ENCODE assay signal across 10 cellular contexts in the genomic region with DNA sequence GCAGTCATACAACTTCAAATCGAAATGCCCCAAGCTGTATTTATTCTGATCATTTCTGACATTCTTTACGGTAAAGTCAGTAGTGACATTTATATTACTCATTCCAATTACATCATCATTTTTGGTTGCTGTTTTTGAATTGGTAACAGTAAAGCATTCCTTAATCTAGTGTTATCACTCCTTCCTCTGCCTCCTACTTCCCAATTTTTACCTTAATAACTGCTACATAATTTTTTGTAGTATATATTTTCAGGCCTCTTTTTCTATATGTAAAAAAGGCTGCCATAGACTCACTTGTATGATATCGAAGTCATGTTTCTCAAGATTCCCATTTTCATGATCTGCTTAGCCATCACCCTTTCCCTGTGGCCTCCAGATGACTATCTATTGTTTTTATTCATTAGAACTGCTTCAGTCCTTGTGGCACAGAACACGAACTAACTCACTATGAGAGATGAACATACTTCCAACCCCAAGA.
A peak's percentile ranks its signal among the peaks of the same experiment; 100 is the strongest.
DNase-seq lines count a peak whose midpoint lies in the region; ATAC-seq, FAIRE-seq and TF ChIP-seq lines count a peak whose summit lies in the region.
"Had no signal": no experiment of that assay in that cellular context is flagged by ENCODE, and none has a peak within 500 bp of the region (broad histone marks: within the 10 kb centered on the region; RNA-seq: fewer than 3 reads in every experiment).

No MANE protein-coding gene starts in this region.

- peak; percentile 87 for FAIRE-seq in H54 (lab: Jason Lieb, UNC)

- no peaks in the 10 kb centered on the region for H3K27me3 Mint-ChIP-seq in stimulated activated naive B cell treated with anti-CD40 and anti-IgM and Interleukin-4, amounts not matched to agents 10 μg/mL and 1 μg/mL and 100 μg/mL, for 72 hours
- no peaks in the 10 kb centered on the region for H3K27me3 Mint-ChIP-seq in Caco-2 (ENCODE audit: insufficient read depth, unreplicated experiment)

- ATAC-seq in stimulated activated naive B cell treated with anti-CD40 and anti-IgM and Interleukin-4, amounts not matched to agents 10 μg/mL and 1 μg/mL and 100 μg/mL, for 72 hours (replicated peaks): no peak
- ATAC-seq in GM18498 (IDR thresholded peaks at IDR 0.05; ENCODE audit: unreplicated experiment): no peak
- ATAC-seq in HG03521 (IDR thresholded peaks at IDR 0.05; ENCODE audit: unreplicated experiment): no peak

- H3K36me3 Mint-ChIP-seq in stimulated activated naive B cell treated with anti-CD40 and anti-IgM and Interleukin-4, amounts not matched to agents 10 μg/mL and 1 μg/mL and 100 μg/mL, for 72 hours: peaks cover 54 to 63% of the 10 kb centered on the region in 2 donors
- H3K36me3 Mint-ChIP-seq in Caco-2 (ENCODE audit: insufficient read depth, unreplicated experiment): peaks cover 10% of the 10 kb centered on the region

- H3K9me2 ChIP-seq in SK-N-SH: no peaks in the 10 kb centered on the region

- H3K9me3 ChIP-seq in SK-N-SH (no peaks in the 10 kb centered on the region), Caco-2 (no peaks in the 10 kb centered on the region)

- H3K4me3 ChIP-seq in SK-N-SH (ENCODE audit: low read depth in 2 of 2, low read length in 1 of 2) (peak overlapping the region; percentile 6 to 81; a peak in 2 of 4 replicates), Caco-2 (ENCODE audit: low read depth, low read length) (no peak overlapping the region)
- H3K4me3 ChIP-seq: lung had no signal

- H3K4me3 Mint-ChIP-seq in stimulated activated naive B cell treated with anti-CD40 and anti-IgM and Interleukin-4, amounts not matched to agents 10 μg/mL and 1 μg/mL and 100 μg/mL, for 72 hours: peak overlapping the region; percentile 47 to 55
- no peak overlapping the region for H3K4me3 Mint-ChIP-seq in Caco-2 (ENCODE audit: unreplicated experiment)

- in situ Hi-C loops in GM13976 (cut with MboI; ENCODE audit: low sequenced_read_pairs, unreplicated experiment): loop anchor here (10.0 kb wide), 2 partner anchors 163 to 523 kb away; a partner anchor contains a TSS

- H3F3A ChIP-seq in SK-N-SH (replicated peaks; ENCODE audit: insufficient read depth): peaks cover 40% of the 10 kb centered on the region

- no peak overlapping the region for H2AFZ ChIP-seq in SK-N-SH (ENCODE audit: low read depth)

- peak overlapping the region; percentile 86 for H3K4me2 ChIP-seq in SK-N-SH

- H3K27me3 ChIP-seq in SK-N-SH (ENCODE audit: insufficient read depth) (no peaks in the 10 kb centered on the region), Caco-2 (replicated peaks; ENCODE audit: control insufficient read depth, insufficient read depth, low read length) (peaks cover 2% of the 10 kb centered on the region; the same call in 1 of the 2 replicates)

- no peak for TF ChIP-seq POLR2A in H54 (IDR thresholded peaks at IDR 0.05; ENCODE audit: low read depth, low read length)

- peak overlapping the region; percentile 39 for H3K27ac Mint-ChIP-seq in stimulated activated naive B cell treated with anti-CD40 and anti-IgM and Interleukin-4, amounts not matched to agents 10 μg/mL and 1 μg/mL and 100 μg/mL, for 72 hours
- H3K27ac Mint-ChIP-seq in Caco-2 (ENCODE audit: unreplicated experiment): no peak overlapping the region

- TF ChIP-seq EP300 in SK-N-SH (IDR thresholded peaks at IDR 0.05; ENCODE audit: borderline replicate concordance in 1 of 2, low read depth in 1 of 2, low read length in 1 of 2): peak in 1 of 2 experiments; percentile 80; a peak in 2 of 4 replicates

- H4K20me1 ChIP-seq in SK-N-SH (ENCODE audit: insufficient read depth): peaks cover 27% of the 10 kb centered on the region

- TF ChIP-seq RAD21 in SK-N-SH (IDR thresholded peaks at IDR 0.05; ENCODE audit: low read length): no peak

- 13% methylated on average over 4 of the region's 4 CpGs for WGBS in SK-N-SH (ENCODE audit: low lambda C conversion rate)

- TF ChIP-seq CTCF in SK-N-SH (IDR thresholded peaks at IDR 0.05) (no peak), GM13976 (IDR thresholded peaks at IDR 0.05; ENCODE audit: borderline replicate concordance, control extremely low read depth, extremely low read depth, insufficient read depth, missing control alignments) (no peak), Caco-2 (IDR thresholded peaks at IDR 0.05; ENCODE audit: insufficient read depth in 1 of 2, low read depth in 1 of 2, low read length in 1 of 2, severe bottlenecking in 1 of 2, unreplicated experiment in 1 of 2) (no peak)

- intact Hi-C loops in Caco-2 (cut with micrococcal nuclease; ENCODE audit: unreplicated experiment): loop anchor here (10.0 kb wide), 1 partner anchor 333 kb away; no protein-coding TSS in a partner anchor

- no TSS peak for BruUV-seq in Caco-2 (replicated peaks; lab: Mats Ljungman, UMichigan)

- peaks cover 22 to 35% of the 10 kb centered on the region in 2 donors for H3K4me1 Mint-ChIP-seq in stimulated activated naive B cell treated with anti-CD40 and anti-IgM and Interleukin-4, amounts not matched to agents 10 μg/mL and 1 μg/mL and 100 μg/mL, for 72 hours
- H3K4me1 Mint-ChIP-seq in Caco-2 (ENCODE audit: low read depth, unreplicated experiment): peaks cover 18% of the 10 kb centered on the region

- no peaks in the 10 kb centered on the region for H3K9me3 Mint-ChIP-seq in stimulated activated naive B cell treated with anti-CD40 and anti-IgM and Interleukin-4, amounts not matched to agents 10 μg/mL and 1 μg/mL and 100 μg/mL, for 72 hours
- H3K9me3 Mint-ChIP-seq in Caco-2 (ENCODE audit: unreplicated experiment): no peaks in the 10 kb centered on the region

- peak overlapping the region; percentile 77 to 95 for H3K27ac ChIP-seq in SK-N-SH (ENCODE audit: low read depth in 2 of 2, low read length in 1 of 2)

- H3K36me3 ChIP-seq in SK-N-SH (replicated peaks in 1 of 2; ENCODE audit: control insufficient read depth in 1 of 2, insufficient read depth in 2 of 2, low read length in 1 of 2): peaks cover 33 to 45% of the 10 kb centered on the region in 2 experiments
- H3K36me3 ChIP-seq in Caco-2 (ENCODE audit: control insufficient read depth, insufficient read depth, low read length): no peaks in the 10 kb centered on the region

- peak overlapping the region; percentile 92 for H3K9ac ChIP-seq in SK-N-SH

- H3K4me1 ChIP-seq in SK-N-SH (ENCODE audit: control insufficient read depth in 1 of 2, insufficient read depth in 2 of 2, low read depth in 1 of 2, low read length in 1 of 2): peaks cover 2 to 12% of the 10 kb centered on the region in 2 experiments; a peak in 2 of 4 replicates
- peaks cover 8% of the 10 kb centered on the region; the same call in 1 of the 2 replicates for H3K4me1 ChIP-seq in Caco-2

- H3K79me2 ChIP-seq in SK-N-SH (ENCODE audit: insufficient read depth): peaks cover 93% of the 10 kb centered on the region

- POLR2A ChIA-PET in SK-N-SH (lab: Yijun Ruan, JAX) (interaction anchor here (0.6 kb wide), 1 partner anchor 542 kb away, joined by 3 read pairs; no protein-coding TSS in a partner anchor), Caco-2 (lab: Charles Lee) (interaction anchor here (0.7 kb wide), 1 partner anchor 1349 kb away, joined by 8 read pairs; no protein-coding TSS in a partner anchor)

- CTCF ChIA-PET in SK-N-SH (lab: Yijun Ruan, JAX): interaction anchor here (3.2 kb wide), 1 partner anchor 8 kb away, joined by 14 read pairs; no protein-coding TSS in a partner anchor
- CTCF ChIA-PET in Caco-2 (lab: Charles Lee): no interaction called here

- DNase-seq in H54 (ENCODE audit: insufficient read length, low spot score) (peak; percentile 40), SK-N-SH (no peak), fibroblast of gingiva (ENCODE audit: low read depth) (peak; percentile 76), GM13976 (ENCODE audit: low spot score) (no peak), Caco-2 (no peak)
- DNase-seq in stimulated activated naive B cell treated with anti-CD40 and anti-IgM and Interleukin-4, amounts not matched to agents 10 μg/mL and 1 μg/mL and 100 μg/mL, for 72 hours: no peak
- DNase-seq: NCI-H1436 had no signal

TF ChIP-seq in SK-N-SH, 30 proteins besides CTCF, POLR2A, EP300 and RAD21 (continues in another document):
- TF ChIP-seq TCF12 (IDR thresholded peaks at IDR 0.05): peak; percentile 82
- no peak; the same call in 1 of the 2 replicates for TF ChIP-seq NFIC (IDR thresholded peaks at IDR 0.05; ENCODE audit: borderline replicate concordance)
- TF ChIP-seq FOXM1 (IDR thresholded peaks at IDR 0.05; ENCODE audit: low read depth): no peak
- TF ChIP-seq, protein P1, sequence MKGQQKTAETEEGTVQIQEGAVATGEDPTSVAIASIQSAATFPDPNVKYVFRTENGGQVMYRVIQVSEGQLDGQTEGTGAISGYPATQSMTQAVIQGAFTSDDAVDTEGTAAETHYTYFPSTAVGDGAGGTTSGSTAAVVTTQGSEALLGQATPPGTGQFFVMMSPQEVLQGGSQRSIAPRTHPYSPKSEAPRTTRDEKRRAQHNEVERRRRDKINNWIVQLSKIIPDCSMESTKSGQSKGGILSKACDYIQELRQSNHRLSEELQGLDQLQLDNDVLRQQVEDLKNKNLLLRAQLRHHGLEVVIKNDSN (IDR thresholded peaks at IDR 0.05; ENCODE audit: borderline replicate concordance, low read depth): no peak
- TF ChIP-seq MEF2A (IDR thresholded peaks at IDR 0.05; ENCODE audit: borderline replicate concordance, low read depth): 0 out of 2 replicates have a peak, but pooled peaks have one; percentile 34
- peak; percentile 83 for TF ChIP-seq JUND (IDR thresholded peaks at IDR 0.05)
- peak; percentile 93 for TF ChIP-seq FOSL2 (IDR thresholded peaks at IDR 0.05; ENCODE audit: borderline replicate concordance, low read depth)
- TF ChIP-seq GABPA (IDR thresholded peaks at IDR 0.05; ENCODE audit: low read depth): no peak
- peak; percentile 25; the same call in 1 of the 2 replicates for TF ChIP-seq POLR2AphosphoS5 (IDR thresholded peaks at IDR 0.05; ENCODE audit: low read depth, low read length)
- TF ChIP-seq, protein P2, sequence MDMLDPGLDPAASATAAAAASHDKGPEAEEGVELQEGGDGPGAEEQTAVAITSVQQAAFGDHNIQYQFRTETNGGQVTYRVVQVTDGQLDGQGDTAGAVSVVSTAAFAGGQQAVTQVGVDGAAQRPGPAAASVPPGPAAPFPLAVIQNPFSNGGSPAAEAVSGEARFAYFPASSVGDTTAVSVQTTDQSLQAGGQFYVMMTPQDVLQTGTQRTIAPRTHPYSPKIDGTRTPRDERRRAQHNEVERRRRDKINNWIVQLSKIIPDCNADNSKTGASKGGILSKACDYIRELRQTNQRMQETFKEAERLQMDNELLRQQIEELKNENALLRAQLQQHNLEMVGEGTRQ (IDR thresholded peaks at IDR 0.05; ENCODE audit: borderline replicate concordance, low read depth, low read length): no peak

Comparison
In these comparisons a context has a peak if more than half of its experiments do, and no peak if none do; other contexts are left out.
1. DNase-seq: peak in H54 (single experiment) and fibroblast of gingiva (single experiment); none in SK-N-SH (single experiment), stimulated activated naive B cell treated with anti-CD40 and anti-IgM and Interleukin-4, amounts not matched to agents 10 μg/mL and 1 μg/mL and 100 μg/mL, for 72 hours (single experiment), GM13976 (single experiment) and Caco-2 (0 of 2).